In the genomic region with DNA sequence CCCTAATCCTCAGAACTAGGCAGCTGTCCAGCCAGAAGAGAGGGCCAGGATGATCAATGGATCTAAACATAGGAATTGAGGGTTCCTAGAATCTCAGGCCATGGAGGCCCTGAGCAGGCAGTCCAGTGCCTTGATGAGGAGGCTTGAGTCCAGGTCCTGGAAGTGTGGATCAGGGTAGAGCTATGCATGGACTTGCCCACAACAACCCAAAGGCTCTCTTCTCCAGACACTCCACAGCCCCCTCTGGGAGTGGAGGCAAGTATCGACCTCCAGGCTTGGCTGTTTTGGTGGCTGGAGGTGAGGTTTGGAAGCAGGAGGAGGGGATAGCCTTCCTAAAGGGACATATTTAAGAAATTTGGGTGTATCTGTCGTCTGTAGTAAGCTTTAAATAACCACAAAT, we compare ENCODE assay signal across 28 cellular contexts.
"Had no signal": no experiment of that assay in that cellular context is flagged by ENCODE, and none has a peak within 500 bp of the region (broad histone marks: within the 10 kb centered on the region; RNA-seq: fewer than 3 reads in every experiment).

No MANE protein-coding gene starts in this region.

- H3K79me2 ChIP-seq: parathyroid adenoma had no signal

- H3K27me3 ChIP-seq: neural progenitor cell, ovary, spleen, suprapubic skin, testis, tibial artery, transverse colon, upper lobe of right lung, uterus had no signal

- H3K4me2 ChIP-seq: neural progenitor cell, smooth muscle cell had no signal

- H3K27ac ChIP-seq: neural progenitor cell, ovary, parathyroid adenoma, psoas muscle, skin epidermis, spleen, suprapubic skin, testis, tibial artery, transverse colon, upper lobe of right lung, uterus had no signal

- H3K9ac ChIP-seq: neural progenitor cell, parathyroid adenoma had no signal

- H3K9me3 ChIP-seq: ovary, psoas muscle, suprapubic skin, testis, tibial artery, transverse colon, upper lobe of right lung, uterus had no signal

- H3K4me1 ChIP-seq: neural progenitor cell, parathyroid adenoma, psoas muscle, spleen, suprapubic skin, testis, tibial artery, transverse colon, upper lobe of right lung, uterus had no signal

- H2AFZ ChIP-seq: neural progenitor cell, parathyroid adenoma had no signal

- ATAC-seq: natural killer cell; psoas muscle; right cardiac atrium; sciatic nerve; stimulated activated memory B cell treated with anti-CD40 and anti-IgM and Interleukin-4, amounts not matched to agents 10 μg/mL and 1 μg/mL and 100 μg/mL, for 72 hours; stimulated activated naive CD8-positive, alpha-beta T cell treated with anti-CD3 and anti-CD28 coated beads, Interleukin-15, amount 100 ng/mL, for 72 hours; stimulated activated naive CD8-positive, alpha-beta T cell treated with anti-CD3 and anti-CD28 coated beads, Interleukin-15, Interleukin-2, amounts not matched to agents 100 U/mL and 50 U/mL, for 24 hours; upper lobe of right lung had no signal

- H3K36me3 ChIP-seq: neural progenitor cell, ovary, spleen, suprapubic skin, tibial artery, transverse colon, upper lobe of right lung, uterus had no signal

- DNase-seq: natural killer cell; occipital lobe; ovary; posterior cingulate gyrus; psoas muscle; right cardiac atrium; spleen; stimulated activated CD4-positive, alpha-beta T cell treated with anti-CD3 and anti-CD28 coated beads, Interleukin-12 subunit alpha, Interleukin-12 subunit beta, amount 100 ng/mL, for 4 hours; stimulated activated CD4-positive, alpha-beta T cell treated with anti-CD3 and anti-CD28 coated beads, Interleukin-1b, Interleukin-23, amount 100 ng/mL, for 48 hours; stimulated activated CD4-positive, alpha-beta T cell treated with anti-CD3 and anti-CD28 coated beads, Interleukin-4, amount 100 ng/mL, for 1 hour; stimulated activated CD4-positive, alpha-beta T cell treated with anti-CD3 and anti-CD28 coated beads, Interleukin-4, amount 100 ng/mL, for 4 hours; stimulated activated CD8-positive, alpha-beta memory T cell treated with anti-CD3 and anti-CD28 coated beads, Interleukin-4, amount 100 ng/mL, for 48 hours; stimulated activated naive CD4-positive, alpha-beta T cell; stimulated activated naive CD8-positive, alpha-beta T cell treated with anti-CD3 and anti-CD28 coated beads, Interleukin-15, amount 100 ng/mL, for 72 hours; stimulated activated naive CD8-positive, alpha-beta T cell treated with anti-CD3 and anti-CD28 coated beads, Interleukin-15, Interleukin-2, amounts not matched to agents 100 U/mL and 50 U/mL, for 24 hours; substantia nigra; testis; tibial artery; transverse colon; upper lobe of right lung; uterus had no signal

- H3K4me3 ChIP-seq: neural progenitor cell, ovary, psoas muscle, skin epidermis, smooth muscle cell, spleen, suprapubic skin, testis, tibial artery, transverse colon, upper lobe of right lung, uterus had no signal
